Comparison of ENCODE assay signal across 6 cellular contexts in the genomic region with DNA sequence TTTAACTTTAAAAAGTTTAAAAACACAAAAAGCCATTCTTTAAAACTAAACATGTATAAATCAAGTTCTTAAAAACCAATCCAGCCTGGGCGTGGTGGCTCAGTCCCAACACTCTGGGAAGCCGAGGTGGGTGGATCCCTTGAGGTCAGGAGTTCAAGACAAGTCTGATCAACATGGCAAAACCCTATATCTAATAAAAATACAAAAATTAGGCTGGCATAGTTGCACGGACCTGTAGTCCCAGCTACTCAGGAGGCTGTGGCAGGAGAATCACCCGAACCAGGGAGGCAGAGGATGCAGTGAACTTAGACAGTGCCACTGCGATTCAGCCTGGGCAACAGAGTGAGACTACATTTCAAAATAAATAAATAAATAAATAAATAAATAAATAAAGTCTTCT. TPM values are rescaled to one million over a fixed set of nuclear protein-coding genes. Genes with fewer than 3 reads are reported as not detected.
"Had no signal": no experiment of that assay in that cellular context is flagged by ENCODE, and none has a peak within 500 bp of the region (broad histone marks: within the 10 kb centered on the region; RNA-seq: fewer than 3 reads in every experiment).

No MANE protein-coding gene starts in this region.

RNA-seq across cellular contexts. Expression of a gene that starts 5.2 kb away (rescaled TPM):
- total RNA-seq: HepG2, HT-29, HT1080, IMR-90, K562 had no signal
- polyA plus RNA-seq: HepG2, IgD-negative memory B cell, IMR-90, K562 had no signal
